In genomic region chr17:61335845-61336655, GRCh38 we compare ENCODE assay signal across 9 cellular contexts.
DNase-seq lines count a peak whose midpoint lies in the region; ATAC-seq, FAIRE-seq and TF ChIP-seq lines count a peak whose summit lies in the region.
"Had no signal": no experiment of that assay in that cellular context is flagged by ENCODE, and none has a peak within 500 bp of the region (broad histone marks: within the 10 kb centered on the region; RNA-seq: fewer than 3 reads in every experiment).

No MANE protein-coding gene starts in this region.

- no peaks in the 10 kb centered on the region for H3K9me3 Mint-ChIP-seq in activated T-helper 17 cell treated with anti-CD3 and anti-CD28 coated beads, Interleukin-2, amount 50 U/mL, for 72 hours
- H3K9me3 Mint-ChIP-seq: activated naive CD4-positive, alpha-beta T cell treated with anti-CD3 and anti-CD28 coated beads, Interleukin-2, amount 50 U/mL, for 24 hours had no signal

- no peak overlapping the region for H3K4me3 Mint-ChIP-seq in activated T-helper 17 cell treated with anti-CD3 and anti-CD28 coated beads, Interleukin-2, amount 50 U/mL, for 72 hours
- H3K4me3 Mint-ChIP-seq: activated naive CD4-positive, alpha-beta T cell treated with anti-CD3 and anti-CD28 coated beads, Interleukin-2, amount 50 U/mL, for 24 hours had no signal

- H3K9me3 ChIP-seq in kidney (ENCODE audit: control insufficient read depth in 1 of 2, low read length in 2 of 2) (no peaks in the 10 kb centered on the region), upper lobe of right lung (no peaks in the 10 kb centered on the region)

- no peak overlapping the region for H3K9ac ChIP-seq in kidney (ENCODE audit: low read length in 2 of 2)

- intact Hi-C loops in kidney (cut with DNase I) (no loop called here), upper lobe of right lung (cut with DNase I) (no loop called here)

- no peaks in the 10 kb centered on the region for H3K27me3 Mint-ChIP-seq in activated T-helper 17 cell treated with anti-CD3 and anti-CD28 coated beads, Interleukin-2, amount 50 U/mL, for 72 hours
- H3K27me3 Mint-ChIP-seq: activated naive CD4-positive, alpha-beta T cell treated with anti-CD3 and anti-CD28 coated beads, Interleukin-2, amount 50 U/mL, for 24 hours had no signal

- no peak overlapping the region for H3K27ac Mint-ChIP-seq in activated T-helper 17 cell treated with anti-CD3 and anti-CD28 coated beads, Interleukin-2, amount 50 U/mL, for 72 hours
- H3K27ac Mint-ChIP-seq: activated naive CD4-positive, alpha-beta T cell treated with anti-CD3 and anti-CD28 coated beads, Interleukin-2, amount 50 U/mL, for 24 hours had no signal

- FAIRE-seq in kidney (lab: Jason Lieb, UNC): no peak

- ATAC-seq in upper lobe of right lung: peak; percentile 77
- ATAC-seq in activated T-helper 17 cell treated with anti-CD3 and anti-CD28 coated beads, Interleukin-2, amount 50 U/mL, for 72 hours (replicated peaks): no peak

- DNase-seq in NCI-H1694 (lab: John Stamatoyannopoulos, UW) (peak; percentile 87), SHP77 treated with DMSO at 0.1 percent for 48 hours (lab: John Stamatoyannopoulos, UW) (peak; percentile 82), kidney (no peak), upper lobe of right lung (no peak), AG20443 (ENCODE audit: low spot score) (no peak), GF-D8 (lab: John Stamatoyannopoulos, UW) (no peak)
- DNase-seq: NCI-H1048 had no signal

- TF ChIP-seq CTCF in kidney (IDR thresholded peaks at IDR 0.05; ENCODE audit: borderline replicate concordance, extremely low read depth, insufficient read depth) (no peak), upper lobe of right lung (IDR thresholded peaks at IDR 0.05) (no peak)

- H3K27ac ChIP-seq in kidney (ENCODE audit: low read depth in 2 of 2, low read length in 2 of 2): peak overlapping the region; percentile 30 to 43
- H3K27ac ChIP-seq in upper lobe of right lung: peak overlapping the region; percentile 53

- H3K36me3 Mint-ChIP-seq in activated T-helper 17 cell treated with anti-CD3 and anti-CD28 coated beads, Interleukin-2, amount 50 U/mL, for 72 hours (ENCODE audit: low read depth): no peaks in the 10 kb centered on the region
- H3K36me3 Mint-ChIP-seq: activated naive CD4-positive, alpha-beta T cell treated with anti-CD3 and anti-CD28 coated beads, Interleukin-2, amount 50 U/mL, for 24 hours had no signal

- no peaks in the 10 kb centered on the region for H3K27me3 ChIP-seq in upper lobe of right lung

- no peaks in the 10 kb centered on the region for H3K36me3 ChIP-seq in kidney (ENCODE audit: control insufficient read depth in 1 of 2, insufficient read depth in 2 of 2, low read length in 2 of 2)
- H3K36me3 ChIP-seq in upper lobe of right lung: no peaks in the 10 kb centered on the region

- H3K4me1 Mint-ChIP-seq in activated T-helper 17 cell treated with anti-CD3 and anti-CD28 coated beads, Interleukin-2, amount 50 U/mL, for 72 hours: no peaks in the 10 kb centered on the region
- H3K4me1 Mint-ChIP-seq: activated naive CD4-positive, alpha-beta T cell treated with anti-CD3 and anti-CD28 coated beads, Interleukin-2, amount 50 U/mL, for 24 hours had no signal

- no peak overlapping the region for H3K4me3 ChIP-seq in kidney (ENCODE audit: low read length in 2 of 2)
- no peak overlapping the region for H3K4me3 ChIP-seq in upper lobe of right lung

- peaks cover 7 to 17% of the 10 kb centered on the region in 2 donors for H3K4me1 ChIP-seq in kidney (ENCODE audit: control insufficient read depth in 1 of 2, insufficient read depth in 1 of 2, low read depth in 1 of 2, low read length in 2 of 2)
- peaks cover 46% of the 10 kb centered on the region for H3K4me1 ChIP-seq in upper lobe of right lung

Comparison
In these comparisons a context has a peak if more than half of its experiments do, and no peak if none do; other contexts are left out.
1. DNase-seq: peak in NCI-H1694 (single experiment) and SHP77 treated with DMSO at 0.1 percent for 48 hours (single experiment); none in kidney (single experiment), upper lobe of right lung (single experiment), AG20443 (single experiment) and GF-D8 (single experiment).